ENCODE assay signal across 20 cellular contexts in the genomic region with DNA sequence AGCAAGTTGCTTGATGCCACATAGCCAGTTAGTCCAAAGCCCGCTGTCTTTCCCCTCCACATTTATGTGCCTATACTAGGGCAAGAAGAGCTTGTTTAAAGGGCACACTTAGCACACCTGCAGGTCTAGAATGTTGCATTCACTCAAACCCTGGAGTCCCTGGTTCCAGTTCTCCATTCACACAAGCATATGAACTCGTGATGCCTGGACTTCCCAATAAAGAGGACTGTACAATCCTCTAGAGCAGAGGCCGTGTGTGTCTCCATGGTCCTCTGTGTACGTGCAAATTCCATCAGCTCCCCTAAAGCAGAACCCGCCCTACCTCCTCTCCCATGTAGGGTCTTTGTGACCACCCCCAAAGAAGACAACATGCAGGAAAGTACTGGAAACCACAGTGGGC. TPM values are rescaled to one million over a fixed set of nuclear protein-coding genes. Genes with fewer than 3 reads are reported as not detected.
A peak's percentile ranks its signal among the peaks of the same experiment; 100 is the strongest.
DNase-seq lines count a peak whose midpoint lies in the region; FAIRE-seq and TF ChIP-seq lines count a peak whose summit lies in the region.
"Had no signal": no experiment of that assay in that cellular context is flagged by ENCODE, and none has a peak within 500 bp of the region (broad histone marks: within the 10 kb centered on the region; RNA-seq: fewer than 3 reads in every experiment).

No MANE protein-coding gene starts in this region.

- H3K23ac ChIP-seq in mesenchymal stem cell (ENCODE audit: low read length in 2 of 2) = no peak overlapping the region

- H3K4me2 ChIP-seq in BLaER1 (peak overlapping the region; percentile 70), mesenchymal stem cell (ENCODE audit: low read length, poor library complexity, severe bottlenecking) (no peak overlapping the region)
- H3K4me2 ChIP-seq: GM23338 had no signal

- no peak overlapping the region for H3K4ac ChIP-seq in mesenchymal stem cell (ENCODE audit: low read depth in 1 of 2, low read length in 2 of 2)

- H3K27me3 ChIP-seq in BLaER1 (no peaks in the 10 kb centered on the region), dorsolateral prefrontal cortex (no peaks in the 10 kb centered on the region), mesenchymal stem cell (ENCODE audit: control insufficient read depth in 1 of 2, insufficient read depth in 1 of 2, low read length in 2 of 2) (peaks cover 0 to 16% of the 10 kb centered on the region in 2 experiments), sigmoid colon (no peaks in the 10 kb centered on the region), esophagus squamous epithelium (no peaks in the 10 kb centered on the region)

- H3K9me3 ChIP-seq in BLaER1 (no peaks in the 10 kb centered on the region), mesenchymal stem cell (ENCODE audit: control insufficient read depth, low read length) (no peaks in the 10 kb centered on the region), sigmoid colon (no peaks in the 10 kb centered on the region), esophagus squamous epithelium (no peaks in the 10 kb centered on the region)

- DNase-seq in dorsolateral prefrontal cortex (no peak), mesenchymal stem cell (no peak), sigmoid colon (peak; percentile 35), SK-N-DZ (ENCODE audit: low spot score) (no peak), GM12892 (ENCODE audit: insufficient read length) (no peak), esophagus squamous epithelium (lab: John Stamatoyannopoulos, UW) (no peak), foreskin melanocyte (no peak)
- DNase-seq: Calu3; CD4-positive, alpha-beta memory T cell; COR-L47; DMS53; DMS79 treated with DMSO at 0.1 percent for 48 hours; GF-D8; H9 had no signal

- H4K91ac ChIP-seq in mesenchymal stem cell (ENCODE audit: low read length) = peak overlapping the region; percentile 20

- no peak for TF ChIP-seq CTCF in dorsolateral prefrontal cortex (IDR thresholded peaks at IDR 0.05 in 54 of 56, conservative IDR thresholded peaks at IDR 0.05 in 2 of 56; ENCODE audit: low read depth in 1 of 56, partially characterized antibody in 56 of 56)
- no peak for TF ChIP-seq CTCF in sigmoid colon (IDR thresholded peaks at IDR 0.05)
- no peak for TF ChIP-seq CTCF in esophagus squamous epithelium (IDR thresholded peaks at IDR 0.05)

- H3K4me1 ChIP-seq in BLaER1 = peaks cover 63% of the 10 kb centered on the region
- H3K4me1 ChIP-seq in mesenchymal stem cell (ENCODE audit: control insufficient read depth, insufficient read depth, low read depth, low read length) = peaks cover 10% of the 10 kb centered on the region
- H3K4me1 ChIP-seq in sigmoid colon = peaks cover 0 to 27% (median 15%) of the 10 kb centered on the region in 4 donors
- peaks cover 22 to 49% (median 22%) of the 10 kb centered on the region in 3 donors for H3K4me1 ChIP-seq in esophagus squamous epithelium

- no peak overlapping the region for H3K4me3 ChIP-seq in BLaER1
- H3K4me3 ChIP-seq in dorsolateral prefrontal cortex = no peak overlapping the region
- no peak overlapping the region for H3K4me3 ChIP-seq in mesenchymal stem cell (ENCODE audit: insufficient read depth in 1 of 2, low read depth in 1 of 2, low read length in 2 of 2)
- H3K4me3 ChIP-seq in sigmoid colon = no peak overlapping the region
- no peak overlapping the region for H3K4me3 ChIP-seq in esophagus squamous epithelium
- H3K4me3 ChIP-seq: GM23338 had no signal

- FAIRE-seq in GM12892 (lab: Jason Lieb, UNC) = no peak
- FAIRE-seq: A204.1, GM12891, GM19239 had no signal

- no peak overlapping the region for H2AK5ac ChIP-seq in mesenchymal stem cell (ENCODE audit: low read length, severe bottlenecking)

- intact Hi-C loops in dorsolateral prefrontal cortex (cut with DNase I) (loop anchor here (2.0 to 5.0 kb wide), 3 partner anchors 101 to 261 kb away; no protein-coding TSS in a partner anchor), sigmoid colon (cut with DNase I) (loop anchor here (5.0 to 10.0 kb wide), 2 partner anchors 86 to 264 kb away; no protein-coding TSS in a partner anchor), esophagus squamous epithelium (cut with DNase I) (loop anchor here (5.0 to 10.0 kb wide), 2 partner anchors 74 to 146 kb away; no protein-coding TSS in a partner anchor)

- no peak overlapping the region for H4K8ac ChIP-seq in mesenchymal stem cell (ENCODE audit: low read length)

- no peaks in the 10 kb centered on the region for H3K79me1 ChIP-seq in mesenchymal stem cell (replicated peaks; ENCODE audit: low read length, poor library complexity, severe bottlenecking)

- H2BK5ac ChIP-seq in mesenchymal stem cell (ENCODE audit: low read depth, low read length, poor library complexity, severe bottlenecking) = no peak overlapping the region

- no peak overlapping the region for H2AFZ ChIP-seq in mesenchymal stem cell (ENCODE audit: low read depth, low read length)
- H2AFZ ChIP-seq: GM23338 had no signal

- 92% methylated on average over 5 of the region's 5 CpGs for WGBS in mesenchymal stem cell
- 77 to 92% methylated on average over 5 of the region's 5 CpGs for WGBS in sigmoid colon, 2 donors
- 77 to 85% methylated on average over 5 of the region's 5 CpGs for WGBS in esophagus squamous epithelium, 2 donors

- TF ChIP-seq POLR2A in sigmoid colon (IDR thresholded peaks at IDR 0.05) (no peak), GM12892 (IDR thresholded peaks at IDR 0.05; ENCODE audit: low read depth, low read length) (no peak), esophagus squamous epithelium (IDR thresholded peaks at IDR 0.05) (no peak)

- H3K14ac ChIP-seq in mesenchymal stem cell (ENCODE audit: low read length in 2 of 2) = no peak overlapping the region

- H2BK15ac ChIP-seq in mesenchymal stem cell (ENCODE audit: low read depth, poor library complexity, severe bottlenecking) = no peak overlapping the region

- no peak overlapping the region for H3K18ac ChIP-seq in mesenchymal stem cell (ENCODE audit: low read depth in 1 of 2, low read length in 2 of 2)

- no peak overlapping the region for H3K9ac ChIP-seq in BLaER1
- H3K9ac ChIP-seq in mesenchymal stem cell (ENCODE audit: low read length) = no peak overlapping the region

- H2BK12ac ChIP-seq in mesenchymal stem cell (ENCODE audit: low read length in 2 of 2) = no peak overlapping the region

- H3K36me3 ChIP-seq in BLaER1 (no peaks in the 10 kb centered on the region), mesenchymal stem cell (ENCODE audit: control insufficient read depth in 1 of 2, insufficient read depth in 2 of 2, low read depth in 1 of 2, low read length in 2 of 2) (no peaks in the 10 kb centered on the region), sigmoid colon (no peaks in the 10 kb centered on the region), esophagus squamous epithelium (no peaks in the 10 kb centered on the region)

- no peak for TF ChIP-seq EP300 in sigmoid colon (IDR thresholded peaks at IDR 0.05)

- H3K27ac ChIP-seq in BLaER1 (no peak overlapping the region; the same call in 1 of the 2 replicates), dorsolateral prefrontal cortex (peak overlapping the region in 35 of 59 donors; percentile 2 to 86 (median 47)), mesenchymal stem cell (ENCODE audit: low read length, poor library complexity, severe bottlenecking) (no peak overlapping the region), sigmoid colon (no peak overlapping the region), esophagus squamous epithelium (peak overlapping the region in 1 of 4 donors; percentile 46)
- H3K27ac ChIP-seq: 22Rv1 had no signal

- peaks cover 12% of the 10 kb centered on the region for H4K20me1 ChIP-seq in BLaER1

- no peak overlapping the region for H2BK120ac ChIP-seq in mesenchymal stem cell (ENCODE audit: low read depth, low read length)

RNA-seq across cellular contexts. Expression of gene SH3PXD2A, which starts 3.0 kb away (rescaled TPM):
- total RNA-seq in dorsolateral prefrontal cortex = 100 to 1,000 TPM in 3 of 120 experiments, 10 to 100 TPM in 117; 48.4 to 103 (median 64.6) TPM
- 8.7 TPM for polyA plus RNA-seq in mesenchymal stem cell (2013, experiment 1 of 2)
- polyA plus RNA-seq in mesenchymal stem cell (2013, experiment 2 of 2) = 8.7 TPM
- total RNA-seq in sigmoid colon = 10 to 100 TPM; 24.5 to 58.2 (median 31.9) TPM
- polyA plus RNA-seq in sigmoid colon = 10 to 100 TPM; 19.0 to 23.6 (median 19.2) TPM
- polyA plus RNA-seq in SK-N-DZ (2014; cell fraction: cytosol; rRNA removed) = 5.3 and 5.6 TPM in 2 replicates
- polyA plus RNA-seq in SK-N-DZ (2014; cell fraction: nucleus; rRNA removed) = 9.6 and 14.8 TPM in 2 replicates
- polyA plus RNA-seq in GM12892 (2012; ENCODE audit: missing spikeins) = 6.5 TPM
- total RNA-seq in esophagus squamous epithelium = 10 to 100 TPM; 25.1 to 57.8 (median 42.7) TPM

RNA-seq across cellular contexts. Expression of gene STN1, which starts 59.6 kb away (rescaled TPM):
- total RNA-seq in dorsolateral prefrontal cortex = 10 to 100 TPM in 115 of 120 experiments, 1 to 10 TPM in 5; 7.9 to 24.9 (median 15.5) TPM
- polyA plus RNA-seq in mesenchymal stem cell (2013, experiment 1 of 2) = 18.5 TPM
- polyA plus RNA-seq in mesenchymal stem cell (2013, experiment 2 of 2) = 19.1 TPM
- 10 to 100 TPM; 16.0 to 22.5 (median 21.1) TPM for total RNA-seq in sigmoid colon
- 10 to 100 TPM; 22.4 to 27.7 (median 22.8) TPM for polyA plus RNA-seq in sigmoid colon
- polyA plus RNA-seq in SK-N-DZ (2014; cell fraction: cytosol; rRNA removed) = 29.5 and 33.0 TPM in 2 replicates
- polyA plus RNA-seq in SK-N-DZ (2014; cell fraction: nucleus; rRNA removed) = 17.1 and 20.1 TPM in 2 replicates
- 29.9 TPM for polyA plus RNA-seq in GM12892 (2012; ENCODE audit: missing spikeins)
- 10 to 100 TPM; 20.4 to 52.8 (median 32.5) TPM for total RNA-seq in esophagus squamous epithelium

Comparison
In these comparisons a context has a peak if more than half of its experiments do, and no peak if none do; other contexts are left out.
1. H3K27ac ChIP-seq: peak in dorsolateral prefrontal cortex (35 of 59); none in BLaER1 (single experiment), mesenchymal stem cell (single experiment) and sigmoid colon (0 of 4).